In genomic region chr3:24588568-24588967, GRCh38 we compare ENCODE assay signal across 17 cellular contexts.
"Had no signal": no experiment of that assay in that cellular context is flagged by ENCODE, and none has a peak within 500 bp of the region (broad histone marks: within the 10 kb centered on the region; RNA-seq: fewer than 3 reads in every experiment).

No MANE protein-coding gene starts in this region.

- H3K4me3 Mint-ChIP-seq: activated CD8-positive, alpha-beta T cell treated with anti-CD3 and anti-CD28 coated beads for 36 hours; activated T-cell treated with anti-CD3 and anti-CD28 coated beads, Interleukin-2, amount 50 U/mL, for 4 hours; naive thymus-derived CD4-positive, alpha-beta T cell; WTC11 had no signal

- H3K4me1 ChIP-seq: pancreas had no signal

- H3K9me3 ChIP-seq: esophagus squamous epithelium, pancreas, upper lobe of left lung had no signal

- H3K27me3 ChIP-seq: esophagus squamous epithelium, upper lobe of left lung had no signal

- H3K4me1 Mint-ChIP-seq: naive thymus-derived CD4-positive, alpha-beta T cell had no signal

- H3K27ac ChIP-seq: esophagus squamous epithelium, pancreas, upper lobe of left lung had no signal

- H3K36me3 Mint-ChIP-seq: activated naive CD4-positive, alpha-beta T cell treated with anti-CD3 and anti-CD28 coated beads, Interleukin-2, amount 50 U/mL, for 72 hours; naive thymus-derived CD4-positive, alpha-beta T cell; WTC11 had no signal

- H3K27me3 Mint-ChIP-seq: activated CD8-positive, alpha-beta T cell treated with anti-CD3 and anti-CD28 coated beads for 36 hours had no signal

- H3K4me3 ChIP-seq: esophagus squamous epithelium, lung, pancreas, upper lobe of left lung had no signal

- DNase-seq: activated CD4-positive, alpha-beta T cell treated with anti-CD3 and anti-CD28 coated beads for 48 hours; activated CD8-positive, alpha-beta T cell treated with anti-CD3 and anti-CD28 coated beads for 36 hours; activated effector memory CD4-positive, alpha-beta T cell treated with anti-CD3 and anti-CD28 coated beads, Interleukin-2, amount 50 U/mL, for 16 hours; activated T-cell treated with anti-CD3 and anti-CD28 coated beads, Interleukin-2, amount 50 U/mL, for 4 hours; esophagus squamous epithelium; foreskin fibroblast; head of caudate nucleus; naive thymus-derived CD4-positive, alpha-beta T cell; pancreas; retina; stimulated activated CD4-positive, alpha-beta T cell treated with anti-CD3 and anti-CD28 coated beads, Interleukin-4, amount 100 ng/mL, for 24 hours; stimulated activated naive CD4-positive, alpha-beta T cell; T-helper 2 cell; upper lobe of left lung had no signal

- H3K27ac Mint-ChIP-seq: activated CD8-positive, alpha-beta T cell treated with anti-CD3 and anti-CD28 coated beads for 36 hours; activated naive CD4-positive, alpha-beta T cell treated with anti-CD3 and anti-CD28 coated beads, Interleukin-2, amount 50 U/mL, for 72 hours; naive thymus-derived CD4-positive, alpha-beta T cell; WTC11 had no signal

- ATAC-seq: activated CD8-positive, alpha-beta T cell treated with anti-CD3 and anti-CD28 coated beads for 36 hours; activated naive CD4-positive, alpha-beta T cell treated with anti-CD3 and anti-CD28 coated beads, Interleukin-2, amount 50 U/mL, for 72 hours; activated T-cell treated with anti-CD3 and anti-CD28 coated beads, Interleukin-2, amount 50 U/mL, for 4 hours; naive thymus-derived CD4-positive, alpha-beta T cell; pancreas; WTC11 had no signal

- H3K9me3 Mint-ChIP-seq: activated CD8-positive, alpha-beta T cell treated with anti-CD3 and anti-CD28 coated beads for 36 hours; activated T-cell treated with anti-CD3 and anti-CD28 coated beads, Interleukin-2, amount 50 U/mL, for 4 hours; WTC11 had no signal

- H3K36me3 ChIP-seq: esophagus squamous epithelium, pancreas, upper lobe of left lung had no signal
